ENCODE assay signal across 23 cellular contexts in genomic region chr10:131700506-131700905, GRCh38.
"Had no signal": no experiment of that assay in that cellular context is flagged by ENCODE, and none has a peak within 500 bp of the region (broad histone marks: within the 10 kb centered on the region; RNA-seq: fewer than 3 reads in every experiment).

No MANE protein-coding gene starts in this region.

- H3K9me3 ChIP-seq: lower lobe of right lung, prostate gland, transverse colon had no signal

- H3K4me1 ChIP-seq: heart right ventricle, lower lobe of right lung, neural progenitor cell, prostate gland, transverse colon had no signal

- H3K36me3 ChIP-seq: heart right ventricle, lower lobe of right lung, neural progenitor cell, prostate gland, transverse colon, WERI-Rb-1 had no signal

- H3K4me3 ChIP-seq: heart right ventricle, lower lobe of right lung, neural progenitor cell, prostate gland, skin epidermis, transverse colon had no signal

- H3K4me1 Mint-ChIP-seq: activated naive CD4-positive, alpha-beta T cell treated with anti-CD3 and anti-CD28 coated beads, Interleukin-2, amount 10 ng/mL, durations not matched to agents 7 days and 5 days; naive B cell; stimulated activated naive B cell treated with anti-CD40 and anti-IgM and Interleukin-4, amounts not matched to agents 10 μg/mL and 1 μg/mL and 100 μg/mL, for 72 hours had no signal

- H3K36me3 Mint-ChIP-seq: activated naive CD4-positive, alpha-beta T cell treated with anti-CD3 and anti-CD28 coated beads, Interleukin-2, amount 10 ng/mL, durations not matched to agents 7 days and 5 days; naive B cell; neural progenitor cell; stimulated activated naive B cell treated with anti-CD40 and anti-IgM and Interleukin-4, amounts not matched to agents 10 μg/mL and 1 μg/mL and 100 μg/mL, for 72 hours had no signal

- H3K27ac Mint-ChIP-seq: activated naive CD4-positive, alpha-beta T cell treated with anti-CD3 and anti-CD28 coated beads, Interleukin-2, amount 10 ng/mL, durations not matched to agents 7 days and 5 days; stimulated activated naive B cell treated with anti-CD40 and anti-IgM and Interleukin-4, amounts not matched to agents 10 μg/mL and 1 μg/mL and 100 μg/mL, for 72 hours had no signal

- H3K27me3 ChIP-seq: neural progenitor cell, transverse colon had no signal

- H3K27ac ChIP-seq: heart right ventricle, lower lobe of right lung, neural progenitor cell, prostate gland, skin epidermis, transverse colon, WERI-Rb-1 had no signal

- DNase-seq: activated CD4-positive, alpha-beta T cell treated with anti-CD3 and anti-CD28 coated beads for 1 hour; activated CD4-positive, alpha-beta T cell treated with anti-CD3 and anti-CD28 coated beads, Interleukin-2, amount 50 U/mL, for 1 hour; activated effector memory CD4-positive, alpha-beta T cell treated with anti-CD3 and anti-CD28 coated beads, Interleukin-2, amount 50 U/mL, for 16 hours; activated naive CD4-positive, alpha-beta T cell treated with anti-CD3 and anti-CD28 coated beads, Interleukin-2, amount 10 ng/mL, durations not matched to agents 7 days and 5 days; activated T-cell treated with anti-CD3 and anti-CD28 coated beads for 4 hours; amygdala; cerebellar nuclear complex; effector CD4-positive, alpha-beta T cell; erythroblast; foreskin fibroblast; heart right ventricle; lower lobe of right lung; mesendoderm; naive B cell; stimulated activated CD4-positive, alpha-beta T cell treated with anti-CD3 and anti-CD28 coated beads, Interleukin-2, amount 100 ng/mL, for 24 hours; stimulated activated CD8-positive, alpha-beta memory T cell treated with anti-CD3 and anti-CD28 coated beads, Interleukin-4, amount 100 ng/mL, for 48 hours; stimulated activated naive B cell treated with anti-CD40 and anti-IgM and Interleukin-4, amounts not matched to agents 10 μg/mL and 1 μg/mL and 100 μg/mL, for 72 hours; T-helper 1 cell; transverse colon; WERI-Rb-1 had no signal

- H3K4me3 Mint-ChIP-seq: activated naive CD4-positive, alpha-beta T cell treated with anti-CD3 and anti-CD28 coated beads, Interleukin-2, amount 10 ng/mL, durations not matched to agents 7 days and 5 days; naive B cell; neural progenitor cell; stimulated activated naive B cell treated with anti-CD40 and anti-IgM and Interleukin-4, amounts not matched to agents 10 μg/mL and 1 μg/mL and 100 μg/mL, for 72 hours had no signal

- ATAC-seq: heart right ventricle; lower lobe of right lung; stimulated activated naive B cell treated with anti-CD40 and anti-IgM and Interleukin-4, amounts not matched to agents 10 μg/mL and 1 μg/mL and 100 μg/mL, for 72 hours had no signal
